Comparison of ENCODE assay signal across 17 cellular contexts in the genomic region with DNA sequence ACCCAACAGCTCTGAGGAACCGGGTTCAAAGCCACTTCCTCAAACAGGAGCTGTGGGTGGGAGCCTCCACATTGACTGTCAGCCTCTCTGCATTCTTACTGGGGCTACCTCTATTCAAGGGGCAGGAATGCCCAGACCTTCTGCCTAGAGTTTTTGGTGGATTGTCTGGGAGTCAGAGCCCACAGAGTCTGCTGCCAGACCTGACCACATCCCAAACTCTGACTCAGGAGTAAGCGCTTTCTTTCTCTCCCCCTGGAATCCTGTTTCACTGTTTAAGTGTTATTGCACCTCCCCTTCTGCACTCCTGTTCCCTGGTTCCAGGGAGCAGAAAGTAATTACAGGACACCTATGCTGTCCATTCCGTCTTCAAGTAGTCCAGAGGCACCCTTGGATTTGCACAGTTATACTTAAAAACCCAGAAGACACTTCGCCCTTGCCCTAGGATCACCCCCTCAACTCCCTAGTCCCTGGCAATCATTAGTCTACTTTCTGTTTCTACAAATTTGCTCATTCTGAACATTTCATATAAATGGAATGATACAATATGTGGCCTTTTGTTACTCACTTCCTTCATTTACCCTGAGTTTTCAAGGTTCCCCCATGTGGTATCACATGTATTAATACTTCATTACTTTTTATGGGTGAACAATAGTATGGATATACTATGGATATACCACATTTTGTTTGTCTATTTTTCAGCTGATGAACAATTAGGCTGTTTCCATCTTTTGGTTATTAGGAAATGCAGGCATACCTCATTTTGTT. TPM values are rescaled to one million over a fixed set of nuclear protein-coding genes. Genes with fewer than 3 reads are reported as not detected.
DNase-seq lines count a peak whose midpoint lies in the region; ATAC-seq and TF ChIP-seq lines count a peak whose summit lies in the region.
"Had no signal": no experiment of that assay in that cellular context is flagged by ENCODE, and none has a peak within 500 bp of the region (broad histone marks: within the 10 kb centered on the region; RNA-seq: fewer than 3 reads in every experiment).

No MANE protein-coding gene starts in this region.

- DNase-seq in AG10803 (ENCODE audit: low read depth) (peak; percentile 78), LHCN-M2 (ENCODE audit: low read depth) (peak; percentile 77), cardiac fibroblast (ENCODE audit: low read depth in 2 of 2) (peak; percentile 33 to 74), myocyte (ENCODE audit: low read depth) (peak; percentile 68), SHP77 treated with DMSO at 0.1 percent for 48 hours (lab: John Stamatoyannopoulos, UW) (no peak)
- DNase-seq in CD4-positive, alpha-beta memory T cell: no peak
- DNase-seq: activated CD4-positive, alpha-beta T cell treated with anti-CD3 and anti-CD28 coated beads, Interleukin-2, amount 50 U/mL, for 4 hours; central memory CD4-positive, alpha-beta T cell; GOT3; NCI-H2081 treated with DMSO at 0.1 percent for 48 hours; ovary; stimulated activated CD4-positive, alpha-beta T cell treated with anti-CD3 and anti-CD28 coated beads, Interleukin-4, amount 100 ng/mL, for 1 hour; stimulated activated naive CD8-positive, alpha-beta T cell treated with anti-CD3 and anti-CD28 coated beads, Interleukin-15, Interleukin-2, amounts not matched to agents 100 U/mL and 50 U/mL, for 24 hours; T-helper 2 cell had no signal

- intact Hi-C loops in CD4-positive, alpha-beta memory T cell (cut with micrococcal nuclease): no loop called here

- H3K36me3 ChIP-seq in CD4-positive, alpha-beta memory T cell (ENCODE audit: insufficient read depth, low read length): no peaks in the 10 kb centered on the region
- H3K36me3 ChIP-seq: ovary had no signal

- no peaks in the 10 kb centered on the region for H3K36me3 Mint-ChIP-seq in CD4-positive, alpha-beta memory T cell

- H3K27me3 Mint-ChIP-seq in CD4-positive, alpha-beta memory T cell: peaks cover 4 to 12% of the 10 kb centered on the region in 2 donors

- ATAC-seq in HG03565 (IDR thresholded peaks at IDR 0.05; ENCODE audit: unreplicated experiment) (no peak), GM18873 (IDR thresholded peaks at IDR 0.05; ENCODE audit: low FRiP score, unreplicated experiment) (no peak)
- ATAC-seq: stimulated activated naive CD8-positive, alpha-beta T cell treated with anti-CD3 and anti-CD28 coated beads, Interleukin-15, Interleukin-2, amounts not matched to agents 100 U/mL and 50 U/mL, for 24 hours had no signal

- POLR2A ChIA-PET in CD4-positive, alpha-beta memory T cell (lab: Charles Lee; ENCODE audit: partially characterized antibody): no interaction called here

- H3K4me1 Mint-ChIP-seq in CD4-positive, alpha-beta memory T cell: no peaks in the 10 kb centered on the region

- no peak overlapping the region for H3K4me3 Mint-ChIP-seq in CD4-positive, alpha-beta memory T cell

- no peaks in the 10 kb centered on the region for H3K9me3 ChIP-seq in CD4-positive, alpha-beta memory T cell (ENCODE audit: control insufficient read depth in 1 of 2, low read length in 2 of 2)
- H3K9me3 ChIP-seq: ovary had no signal

- no peaks in the 10 kb centered on the region for H3K4me1 ChIP-seq in CD4-positive, alpha-beta memory T cell (ENCODE audit: insufficient read depth, low read length)

- H3K4me3 ChIP-seq in AG10803 (ENCODE audit: low read length): no peak overlapping the region
- no peak overlapping the region for H3K4me3 ChIP-seq in cardiac fibroblast (replicated peaks in 1 of 2; ENCODE audit: low read depth in 2 of 2, low read length in 2 of 2)
- H3K4me3 ChIP-seq in CD4-positive, alpha-beta memory T cell (ENCODE audit: low read length in 2 of 2): no peak overlapping the region
- H3K4me3 ChIP-seq: lung, ovary had no signal

- CTCF ChIA-PET in CD4-positive, alpha-beta memory T cell (lab: Charles Lee; ENCODE audit: partially characterized antibody): no interaction called here

- peaks cover 0 to 4% (median 0%) of the 10 kb centered on the region in 8 donors for H3K9me3 Mint-ChIP-seq in CD4-positive, alpha-beta memory T cell

- H3K27me3 ChIP-seq in CD4-positive, alpha-beta memory T cell (ENCODE audit: insufficient read depth, low read length): peaks cover under 1% of the 10 kb centered on the region
- H3K27me3 ChIP-seq: ovary had no signal

- no peak for TF ChIP-seq CTCF in AG10803 (conservative IDR thresholded peaks at IDR 0.05; ENCODE audit: low read length)
- no peak for TF ChIP-seq CTCF in cardiac fibroblast (IDR thresholded peaks at IDR 0.05; ENCODE audit: low read depth, low read length)

- no peak overlapping the region for H3K27ac Mint-ChIP-seq in CD4-positive, alpha-beta memory T cell

- no peak overlapping the region for H3K27ac ChIP-seq in CD4-positive, alpha-beta memory T cell (ENCODE audit: low read depth, low read length)
- H3K27ac ChIP-seq: ovary had no signal

RNA-seq across cellular contexts. Expression of a gene that starts 37.9 kb away (rescaled TPM):
- total RNA-seq in LHCN-M2 (2014; rRNA removed): 34.9 and 40.4 TPM in 2 replicates
- 21.5 TPM for polyA plus RNA-seq in LHCN-M2 (2012)
- total RNA-seq in myocyte: 37.8 and 43.0 TPM in 2 replicates
- polyA plus RNA-seq in myocyte (2012): 27.0 TPM
- not detected for total RNA-seq in CD4-positive, alpha-beta memory T cell
- not detected for polyA plus RNA-seq in CD4-positive, alpha-beta memory T cell

Comparison
In these comparisons a context has a peak if more than half of its experiments do, and no peak if none do; other contexts are left out.
1. DNase-seq: peak in AG10803 (single experiment), LHCN-M2 (single experiment), cardiac fibroblast (2 of 2) and myocyte (single experiment); none in CD4-positive, alpha-beta memory T cell (0 of 5) and SHP77 treated with DMSO at 0.1 percent for 48 hours (single experiment).
2. RNA of a gene that starts 37.9 kb away (total RNA-seq): 37.8 to 43.0 TPM in myocyte and 34.9 to 40.4 TPM in LHCN-M2; not detected in CD4-positive, alpha-beta memory T cell; every median in the first group is over 10 times any median in the second.